Comparison of ENCODE assay signal across 26 cellular contexts in the genomic region with DNA sequence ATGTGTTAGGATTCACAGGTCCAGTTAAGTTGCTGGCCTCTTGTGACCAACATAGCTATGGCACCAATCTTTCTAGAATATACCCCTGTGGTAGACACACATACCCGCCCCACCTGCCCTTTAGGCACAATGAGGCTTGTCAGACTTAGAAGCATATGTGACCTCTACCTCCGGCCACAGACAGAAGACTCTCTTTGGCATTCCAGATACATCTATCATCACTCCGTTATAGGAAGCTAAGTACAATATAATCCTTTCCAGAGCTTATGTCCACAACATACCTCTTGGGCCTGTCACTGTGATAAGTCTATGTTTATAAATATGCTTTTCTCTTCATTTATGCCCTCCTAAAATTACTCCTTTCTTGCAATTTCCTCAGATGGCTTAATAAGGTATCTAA. TPM values are rescaled to one million over a fixed set of nuclear protein-coding genes. Genes with fewer than 3 reads are reported as not detected.
DNase-seq lines count a peak whose midpoint lies in the region; ATAC-seq and TF ChIP-seq lines count a peak whose summit lies in the region.
"Had no signal": no experiment of that assay in that cellular context is flagged by ENCODE, and none has a peak within 500 bp of the region (broad histone marks: within the 10 kb centered on the region; RNA-seq: fewer than 3 reads in every experiment).

No MANE protein-coding gene starts in this region.

- no peaks in the 10 kb centered on the region for H3K4me1 ChIP-seq in CD4-positive, CD25-positive, alpha-beta regulatory T cell (ENCODE audit: control insufficient read depth, insufficient read depth, low read length, poor library complexity, severe bottlenecking)
- H3K4me1 ChIP-seq: BE2C, lower lobe of right lung, neural progenitor cell had no signal

- H3K9me3 ChIP-seq in CD4-positive, CD25-positive, alpha-beta regulatory T cell (ENCODE audit: control insufficient read depth in 2 of 2, low read length in 2 of 2), result no peaks in the 10 kb centered on the region
- H3K9me3 ChIP-seq: BE2C, lower lobe of right lung had no signal

- H3K27me3 ChIP-seq in CD4-positive, CD25-positive, alpha-beta regulatory T cell (ENCODE audit: control insufficient read depth, insufficient read depth, low read length), result no peaks in the 10 kb centered on the region
- H3K27me3 ChIP-seq: BE2C, cardiac muscle cell, neural progenitor cell had no signal

- no peak for DNase-seq in CD4-positive, CD25-positive, alpha-beta regulatory T cell
- DNase-seq in HS-5 (ENCODE audit: low read depth) (peak; percentile 59), kidney tubule cell (ENCODE audit: low spot score) (peak; percentile 30), NCI-H446 (lab: John Stamatoyannopoulos, UW) (no peak), immature natural killer cell (no peak), AG20443 (ENCODE audit: low spot score) (no peak)
- DNase-seq: activated CD4-positive, alpha-beta T cell treated with anti-CD3 and anti-CD28 coated beads for 48 hours; activated gamma-delta T cell treated with Interleukin-2 at 50 U/mL for 16 hours; activated T-cell treated with anti-CD3 and anti-CD28 coated beads, Interleukin-2, amount 50 U/mL, for 24 hours; amygdala; BE2C; cortex of kidney; KBM-7; lower lobe of right lung; MM.1S; NCI-H1417; NCI-H2107; NK-92 treated with Interleukin-12 subunit alpha and Interleukin-12 subunit beta, amount 100 ng/mL, for 24 hours; trophoblast cell had no signal

- H3K27ac ChIP-seq in CD4-positive, CD25-positive, alpha-beta regulatory T cell (ENCODE audit: insufficient read depth, low read length, poor library complexity, severe bottlenecking), result no peak overlapping the region
- H3K27ac ChIP-seq: cardiac muscle cell, lower lobe of right lung, neural progenitor cell, SK-N-MC had no signal

- no peak for ATAC-seq in CD4-positive, CD25-positive, alpha-beta regulatory T cell (ENCODE audit: low read depth in 2 of 2)
- ATAC-seq in SK-N-SH treated with all-trans-retinoic acid at 6 μM for 48 hours (peak; percentile 80), GM18511 (IDR thresholded peaks at IDR 0.05; ENCODE audit: unreplicated experiment) (no peak)
- ATAC-seq: lower lobe of right lung, Panc1, sciatic nerve had no signal

- no peak overlapping the region for H3K4me3 Mint-ChIP-seq in CD4-positive, CD25-positive, alpha-beta regulatory T cell
- H3K4me3 Mint-ChIP-seq in immature natural killer cell, result no peak overlapping the region
- H3K4me3 Mint-ChIP-seq: activated T-cell treated with anti-CD3 and anti-CD28 coated beads, Interleukin-2, amount 50 U/mL, for 24 hours; neural progenitor cell had no signal

- peaks cover 30 to 61% (median 47%) of the 10 kb centered on the region in 4 donors for H3K4me1 Mint-ChIP-seq in CD4-positive, CD25-positive, alpha-beta regulatory T cell
- peaks cover 56 to 92% of the 10 kb centered on the region in 2 donors for H3K4me1 Mint-ChIP-seq in immature natural killer cell
- H3K4me1 Mint-ChIP-seq: neural progenitor cell had no signal

- H3K27ac Mint-ChIP-seq in CD4-positive, CD25-positive, alpha-beta regulatory T cell, result peak overlapping the region in 2 of 3 donors; percentile 46 to 79
- H3K27ac Mint-ChIP-seq in immature natural killer cell, result peak overlapping the region in 2 of 6 donors; percentile 29 to 53
- H3K27ac Mint-ChIP-seq: neural progenitor cell had no signal

- no peak overlapping the region for H3K4me3 ChIP-seq in CD4-positive, CD25-positive, alpha-beta regulatory T cell (ENCODE audit: low read depth, low read length)
- H3K4me3 ChIP-seq: cardiac muscle cell, lower lobe of right lung, neural progenitor cell, SK-N-MC had no signal

- H3K9me3 Mint-ChIP-seq in CD4-positive, CD25-positive, alpha-beta regulatory T cell, result peaks cover 0 to 1% (median 0%) of the 10 kb centered on the region in 7 donors
- H3K9me3 Mint-ChIP-seq in immature natural killer cell, result no peaks in the 10 kb centered on the region
- H3K9me3 Mint-ChIP-seq: activated T-cell treated with anti-CD3 and anti-CD28 coated beads, Interleukin-2, amount 50 U/mL, for 24 hours; neural progenitor cell had no signal

- H3K36me3 Mint-ChIP-seq in CD4-positive, CD25-positive, alpha-beta regulatory T cell, result peaks cover 50% of the 10 kb centered on the region
- H3K36me3 Mint-ChIP-seq in immature natural killer cell, result peaks cover 25 to 50% (median 32%) of the 10 kb centered on the region in 3 donors

- H3K27me3 Mint-ChIP-seq in CD4-positive, CD25-positive, alpha-beta regulatory T cell, result no peaks in the 10 kb centered on the region
- H3K27me3 Mint-ChIP-seq in immature natural killer cell (ENCODE audit: low read depth in 3 of 3), result peaks cover 0 to 4% (median 2%) of the 10 kb centered on the region in 3 donors
- H3K27me3 Mint-ChIP-seq: activated T-cell treated with anti-CD3 and anti-CD28 coated beads, Interleukin-2, amount 50 U/mL, for 24 hours had no signal

- peaks cover 92% of the 10 kb centered on the region for H3K36me3 ChIP-seq in CD4-positive, CD25-positive, alpha-beta regulatory T cell (ENCODE audit: control insufficient read depth, insufficient read depth, low read length)
- H3K36me3 ChIP-seq: cardiac muscle cell, neural progenitor cell had no signal

TF ChIP-seq in SK-N-SH treated with all-trans-retinoic acid at 6 μM for 48 hours, 23 proteins besides CTCF, POLR2A, EP300 and RAD21:
- no peak for TF ChIP-seq ESRRG (CRISPR knock-in tag; IDR thresholded peaks at IDR 0.05)
- TF ChIP-seq ZNF565 (CRISPR knock-in tag; conservative IDR thresholded peaks at IDR 0.05; ENCODE audit: low read depth), result no peak
- no peak for TF ChIP-seq OSR1 (CRISPR knock-in tag; IDR thresholded peaks at IDR 0.05)
- TF ChIP-seq ISL1 (CRISPR knock-in tag; IDR thresholded peaks at IDR 0.05), result no peak
- no peak for TF ChIP-seq SNAI2 (CRISPR knock-in tag; IDR thresholded peaks at IDR 0.05)
- TF ChIP-seq CSDC2 (CRISPR knock-in tag; IDR thresholded peaks at IDR 0.05), result no peak
- TF ChIP-seq ZC3H10 (CRISPR knock-in tag; IDR thresholded peaks at IDR 0.05), result no peak
- no peak for TF ChIP-seq CREB5 (CRISPR knock-in tag; IDR thresholded peaks at IDR 0.05; ENCODE audit: low read depth)

RNA-seq across cellular contexts. Expression of gene CD47, which starts 39.8 kb away (rescaled TPM):
- 209 TPM for total RNA-seq in CD4-positive, CD25-positive, alpha-beta regulatory T cell
- 100 to 1,000 TPM; 327 to 424 (median 362) TPM for polyA plus RNA-seq in CD4-positive, CD25-positive, alpha-beta regulatory T cell
- polyA plus RNA-seq in immature natural killer cell, result 100 to 1,000 TPM; 291 to 313 (median 291) TPM

Comparison
In these comparisons a context has a peak if more than half of its experiments do, and no peak if none do; other contexts are left out.
1. DNase-seq: peak in HS-5 (single experiment) and kidney tubule cell (single experiment); none in CD4-positive, CD25-positive, alpha-beta regulatory T cell (0 of 3), NCI-H446 (0 of 2), immature natural killer cell (0 of 3) and AG20443 (single experiment).